In the genomic region with DNA sequence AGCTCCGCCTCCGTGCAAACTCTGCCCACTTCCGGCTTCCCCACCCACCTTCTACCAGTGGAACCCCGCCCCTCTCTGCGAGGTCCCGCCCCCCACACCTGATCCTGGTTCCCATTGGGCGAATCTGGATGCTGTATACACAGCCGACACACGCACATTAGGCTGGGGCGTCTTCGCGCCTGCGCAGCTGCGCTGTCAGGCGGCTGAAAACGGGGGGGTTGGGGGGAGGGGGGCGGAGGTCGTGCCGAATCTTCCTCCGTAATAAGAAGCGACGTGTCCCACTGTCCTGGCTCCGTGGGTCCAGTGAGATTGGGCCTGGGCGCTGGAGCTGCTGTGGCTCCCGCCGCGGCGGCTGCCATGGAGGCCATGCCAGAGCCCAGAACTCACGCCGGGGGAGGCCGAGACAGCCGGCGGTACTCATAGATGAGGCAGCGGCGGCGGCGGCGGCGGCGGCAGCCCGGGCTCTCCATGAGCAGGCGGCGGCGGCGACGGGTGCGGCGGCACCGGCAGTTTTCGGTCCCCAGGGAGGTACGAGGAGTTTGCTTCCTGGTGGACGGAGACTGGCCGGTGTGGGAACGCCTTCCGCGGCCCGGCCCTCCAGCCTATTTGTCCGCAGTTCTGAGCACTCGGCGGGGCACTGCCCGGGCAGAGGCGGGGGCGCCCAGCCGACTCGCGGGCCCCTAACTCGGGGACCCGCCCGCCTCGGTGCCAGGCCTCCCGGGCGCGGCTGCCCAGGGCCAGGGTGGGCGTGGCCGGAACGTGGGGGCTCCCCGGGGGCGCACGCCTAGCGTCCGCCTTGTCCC, we compare ENCODE assay signal across 8 cellular contexts.
DNase-seq lines count a peak whose midpoint lies in the region; ATAC-seq, FAIRE-seq and TF ChIP-seq lines count a peak whose summit lies in the region.

No MANE protein-coding gene starts in this region.

- H3K27ac ChIP-seq in AG04450 (ENCODE audit: low read depth, low read length), result peak overlapping the region; percentile 96
- H3K27ac ChIP-seq in WERI-Rb-1, result peak overlapping the region; percentile 84
- H3K27ac ChIP-seq in mammary epithelial cell (ENCODE audit: insufficient read depth, low read depth, low read length), result peak overlapping the region; percentile 84
- peak overlapping the region; percentile 97 to 100 for H3K27ac ChIP-seq in small intestine (ENCODE audit: low read depth in 1 of 2, low read length in 1 of 2)

- WGBS in mammary epithelial cell (ENCODE audit: low coverage, missing lambda C conversion rate), result 0% methylated on average over 4 of the region's 81 CpGs
- 0 to 1% (median 0%) methylated on average over 61 to 81 of the region's 81 CpGs for WGBS in small intestine, 3 donors

- ATAC-seq in GM18907 (IDR thresholded peaks at IDR 0.05; ENCODE audit: unreplicated experiment) (peak; percentile 92), HG03139 (IDR thresholded peaks at IDR 0.05; ENCODE audit: unreplicated experiment) (peak; percentile 97)

- peak overlapping the region; percentile 91 for H3K4me2 ChIP-seq in mammary epithelial cell (ENCODE audit: insufficient read depth, low read depth, low read length)

- no peak for FAIRE-seq in small intestine (lab: Jason Lieb, UNC)

- H4K20me1 ChIP-seq in mammary epithelial cell (ENCODE audit: insufficient read depth, low read length), result no peaks in the 10 kb centered on the region

- intact Hi-C loops in mammary epithelial cell (cut with micrococcal nuclease), result loop anchor here (5.0 kb wide), 2 partner anchors 65 to 190 kb away; partner anchors contain the start of genes KLHL28 and TOGARAM1

- H3K4me1 ChIP-seq in mammary epithelial cell (ENCODE audit: insufficient read depth, low read length) (peaks cover 5% of the 10 kb centered on the region), small intestine (ENCODE audit: control insufficient read depth in 2 of 2, insufficient read depth in 1 of 2, low read depth in 1 of 2, low read length in 1 of 2) (no peaks in the 10 kb centered on the region)

- DNase-seq in AG04450 (ENCODE audit: low read depth, low spot score) (peak; percentile 91), NCI-H2196 treated with DMSO at 0.1 percent for 48 hours (lab: John Stamatoyannopoulos, UW; ENCODE audit: unreplicated experiment) (peak; percentile 94), WERI-Rb-1 (peak; percentile 97), mammary epithelial cell (peak; percentile 93), iPS-NIHi11 (ENCODE audit: low spot score) (peak; percentile 95), small intestine (peak; percentile 98)

- no peak for TF ChIP-seq CTCF in AG04450 (IDR thresholded peaks at IDR 0.05; ENCODE audit: low read depth, low read length)
- no peak for TF ChIP-seq CTCF in WERI-Rb-1 (IDR thresholded peaks at IDR 0.05; ENCODE audit: low read depth, low read length)
- no peak for TF ChIP-seq CTCF in mammary epithelial cell (conservative IDR thresholded peaks at IDR 0.05 in 1 of 2, IDR thresholded peaks at IDR 0.05 in 1 of 2; ENCODE audit: extremely low read depth in 1 of 2, insufficient read depth in 1 of 2, low read depth in 1 of 2, low read length in 2 of 2)

- CTCF ChIA-PET in AG04450 (lab: Charles Lee) (interaction anchor here (0.6 to 2.8 kb wide), 4 partner anchors 51 to 371 kb away, joined by 3 to 8 read pairs (median 3); no protein-coding TSS in a partner anchor), mammary epithelial cell (lab: Charles Lee; ENCODE audit: low non-redundant PET) (no interaction called here)

- in situ Hi-C loops in mammary epithelial cell (cut with MboI; ENCODE audit: low sequenced_read_pairs in 2 of 2), result no loop called here

- H3K27me3 ChIP-seq in AG04450 (ENCODE audit: control insufficient read depth, insufficient read depth, low read length) (no peaks in the 10 kb centered on the region), WERI-Rb-1 (ENCODE audit: insufficient read depth, low read depth, severe bottlenecking) (no peaks in the 10 kb centered on the region), mammary epithelial cell (ENCODE audit: insufficient read depth, low read length) (no peaks in the 10 kb centered on the region), small intestine (ENCODE audit: control insufficient read depth in 2 of 2, insufficient read depth in 2 of 2, low read length in 2 of 2) (no peaks in the 10 kb centered on the region)

- peak overlapping the region; percentile 87 for H3K9ac ChIP-seq in mammary epithelial cell (ENCODE audit: insufficient read depth, low read length)

- peaks cover 9% of the 10 kb centered on the region for H3K79me2 ChIP-seq in mammary epithelial cell (ENCODE audit: insufficient read depth, low read length)

- H3K9me3 ChIP-seq in AG04450 (ENCODE audit: control insufficient read depth, insufficient read depth, low read length) (no peaks in the 10 kb centered on the region), WERI-Rb-1 (ENCODE audit: severe bottlenecking) (peaks cover 6% of the 10 kb centered on the region), mammary epithelial cell (replicated peaks; ENCODE audit: insufficient read depth, low read length) (no peaks in the 10 kb centered on the region), small intestine (ENCODE audit: control insufficient read depth, low read depth) (no peaks in the 10 kb centered on the region)

- no TSS peak for BruUV-seq in mammary epithelial cell (replicated peaks; lab: Mats Ljungman, UMichigan)

- no peaks in the 10 kb centered on the region; the same call in 1 of the 2 replicates for H3K36me3 ChIP-seq in WERI-Rb-1
- no peaks in the 10 kb centered on the region for H3K36me3 ChIP-seq in mammary epithelial cell (ENCODE audit: insufficient read depth, low read length)
- no peaks in the 10 kb centered on the region for H3K36me3 ChIP-seq in small intestine (ENCODE audit: control insufficient read depth in 2 of 2, insufficient read depth in 2 of 2, low read length in 2 of 2)

- H2AFZ ChIP-seq in mammary epithelial cell (ENCODE audit: low read depth, low read length), result peak overlapping the region; percentile 99

- H3K4me3 ChIP-seq in AG04450 (ENCODE audit: low read depth, low read length), result peak overlapping the region; percentile 78
- H3K4me3 ChIP-seq in WERI-Rb-1 (ENCODE audit: low read depth, low read length), result peak overlapping the region; percentile 54
- peak overlapping the region; percentile 78 to 92 (median 86) for H3K4me3 ChIP-seq in mammary epithelial cell (replicated peaks in 1 of 3; ENCODE audit: insufficient read depth in 1 of 3, low read depth in 2 of 3, low read length in 3 of 3)
- H3K4me3 ChIP-seq in small intestine (ENCODE audit: low read depth in 1 of 2, low read length in 2 of 2), result peak overlapping the region; percentile 65 to 92

- POLR2A ChIA-PET in AG04450 (lab: Yijun Ruan, JAX), result interaction anchor here (0.6 to 1.1 kb wide), 4 partner anchors 64 to 1206 kb away, joined by 3 to 5 read pairs (median 4); partner anchors contain the start of genes KLHL28 and TOGARAM1

- dilution Hi-C loops in mammary epithelial cell (cut with HindIII; ENCODE audit: low sequenced_read_pairs), result no loop called here

Comparison
In these comparisons a context has a peak if more than half of its experiments do, and no peak if none do; other contexts are left out.
1. Peak in every context shown above with its lines: DNase-seq, ATAC-seq, H3K4me3 ChIP-seq and H3K27ac ChIP-seq.